In genomic region chr5:36792560-36793180, GRCh38 we compare ENCODE assay signal across 31 cellular contexts.
"Had no signal": no experiment of that assay in that cellular context is flagged by ENCODE, and none has a peak within 500 bp of the region (broad histone marks: within the 10 kb centered on the region; RNA-seq: fewer than 3 reads in every experiment).

No MANE protein-coding gene starts in this region.

- H3K36me3 Mint-ChIP-seq: naive B cell; neural progenitor cell; stimulated activated memory B cell treated with anti-CD40 and anti-IgM and Interleukin-4, amounts not matched to agents 10 μg/mL and 1 μg/mL and 100 μg/mL, for 72 hours; type B pancreatic cell had no signal

- ATAC-seq: esophagus mucosa; foreskin keratinocyte; gastroesophageal sphincter; heart right ventricle; left ventricle myocardium superior; lower lobe of right lung; right cardiac atrium; stimulated activated memory B cell treated with anti-CD40 and anti-IgM and Interleukin-4, amounts not matched to agents 10 μg/mL and 1 μg/mL and 100 μg/mL, for 72 hours; stimulated activated naive CD8-positive, alpha-beta T cell treated with anti-CD3 and anti-CD28 coated beads, Interleukin-15, Interleukin-2, amounts not matched to agents 100 U/mL and 50 U/mL, for 24 hours had no signal

- H3K4me1 Mint-ChIP-seq: endodermal cell; stimulated activated memory B cell treated with anti-CD40 and anti-IgM and Interleukin-4, amounts not matched to agents 10 μg/mL and 1 μg/mL and 100 μg/mL, for 72 hours had no signal

- H3K27me3 Mint-ChIP-seq: dendritic cell treated with granulocyte-macrophage colony-stimulating factor and Interleukin-4, amounts not matched to agents 40 ng/mL and 50 ng/mL, for 4 days; type B pancreatic cell had no signal

- H3K27me3 ChIP-seq: colonic mucosa, gastroesophageal sphincter, heart right ventricle, neural progenitor cell, ovary, sigmoid colon, spleen, testis, tibial artery had no signal

- H3K9me3 Mint-ChIP-seq: dendritic cell treated with granulocyte-macrophage colony-stimulating factor and Interleukin-4, amounts not matched to agents 40 ng/mL and 50 ng/mL, for 4 days; endodermal cell; nephron; neural progenitor cell; stimulated activated memory B cell treated with anti-CD40 and anti-IgM and Interleukin-4, amounts not matched to agents 10 μg/mL and 1 μg/mL and 100 μg/mL, for 72 hours; type B pancreatic cell had no signal

- H3K9ac ChIP-seq: neural progenitor cell had no signal

- DNase-seq: colonic mucosa; effector CD8-positive, alpha-beta T cell; endodermal cell; foreskin keratinocyte; glutamatergic neuron; heart right ventricle; hippocampal formation; islet precursor cell; left ventricle myocardium superior; lower lobe of right lung; naive B cell; ovary; posterior cingulate gyrus; psoas muscle; right cardiac atrium; sigmoid colon; spleen; stimulated activated CD4-positive, alpha-beta T cell treated with anti-CD3 and anti-CD28 coated beads, Interleukin-4, amount 100 ng/mL, for 4 hours; stimulated activated naive CD8-positive, alpha-beta T cell treated with anti-CD3 and anti-CD28 coated beads, Interleukin-15, Interleukin-2, amounts not matched to agents 100 U/mL and 50 U/mL, for 24 hours; substantia nigra; testis; tibial artery had no signal

- H3K4me3 Mint-ChIP-seq: dendritic cell treated with granulocyte-macrophage colony-stimulating factor and Interleukin-4, amounts not matched to agents 40 ng/mL and 50 ng/mL, for 4 days; endodermal cell; naive B cell; nephron; neural progenitor cell; stimulated activated memory B cell treated with anti-CD40 and anti-IgM and Interleukin-4, amounts not matched to agents 10 μg/mL and 1 μg/mL and 100 μg/mL, for 72 hours; type B pancreatic cell had no signal

- H3K9me3 ChIP-seq: colonic mucosa, gastroesophageal sphincter, heart right ventricle, lower lobe of right lung, ovary, psoas muscle, sigmoid colon, spleen, testis, tibial artery had no signal

- H3K4me1 ChIP-seq: colonic mucosa, foreskin keratinocyte, gastroesophageal sphincter, heart right ventricle, lower lobe of right lung, neural progenitor cell, psoas muscle, sigmoid colon, spleen, testis, tibial artery had no signal

- H3K36me3 ChIP-seq: colonic mucosa, gastroesophageal sphincter, heart right ventricle, lower lobe of right lung, neural progenitor cell, ovary, sigmoid colon, spleen, tibial artery had no signal

- H3K4me3 ChIP-seq: colonic mucosa, gastroesophageal sphincter, heart right ventricle, lower lobe of right lung, neural progenitor cell, ovary, psoas muscle, sigmoid colon, skin epidermis, spleen, testis, tibial artery had no signal

- H3K4me2 ChIP-seq: neural progenitor cell had no signal

- H3K27ac ChIP-seq: colonic mucosa, epithelial cell of prostate, foreskin keratinocyte, gastroesophageal sphincter, heart right ventricle, lower lobe of right lung, neural progenitor cell, ovary, psoas muscle, sigmoid colon, skin epidermis, spleen, testis, tibial artery had no signal

- H2AFZ ChIP-seq: neural progenitor cell had no signal

- H3K27ac Mint-ChIP-seq: dendritic cell treated with granulocyte-macrophage colony-stimulating factor and Interleukin-4, amounts not matched to agents 40 ng/mL and 50 ng/mL, for 4 days; endodermal cell; naive B cell; nephron; neural progenitor cell; stimulated activated memory B cell treated with anti-CD40 and anti-IgM and Interleukin-4, amounts not matched to agents 10 μg/mL and 1 μg/mL and 100 μg/mL, for 72 hours; type B pancreatic cell had no signal
